Comparison of ENCODE assay signal across 14 cellular contexts in genomic region chr5:88671808-88672499, GRCh38.
A peak's percentile ranks its signal among the peaks of the same experiment; 100 is the strongest.
DNase-seq lines count a peak whose midpoint lies in the region; ATAC-seq and TF ChIP-seq lines count a peak whose summit lies in the region.
"Had no signal": no experiment of that assay in that cellular context is flagged by ENCODE, and none has a peak within 500 bp of the region (broad histone marks: within the 10 kb centered on the region; RNA-seq: fewer than 3 reads in every experiment).

No MANE protein-coding gene starts in this region.

- peak; percentile 59 for DNase-seq in activated CD4-positive, alpha-beta T cell treated with anti-CD3 and anti-CD28 coated beads, Interleukin-2, amount 10 ng/mL, durations not matched to agents 24 days and 14 days
- no peak for DNase-seq in activated CD4-positive, alpha-beta T cell treated with anti-CD3 and anti-CD28 coated beads for 36 hours
- DNase-seq in SJCRH30, result peak in 1 of 2 experiments; percentile 60
- no peak for DNase-seq in glutamatergic neuron
- DNase-seq in stimulated activated naive B cell treated with anti-CD40 and anti-IgM and Interleukin-4, amounts not matched to agents 10 μg/mL and 1 μg/mL and 100 μg/mL, for 72 hours, result no peak
- no peak for DNase-seq in HUDEP-2 (lab: John Stamatoyannopoulos, UW; ENCODE audit: unreplicated experiment in 76 of 76)
- DNase-seq in effector memory CD8-positive, alpha-beta T cell, result no peak
- no peak for DNase-seq in EL
- DNase-seq: ACHN, DMS79 treated with DMSO at 0.1 percent for 48 hours, mammary epithelial cell, SW 1271 had no signal

- H3K4me1 ChIP-seq in SJCRH30, result peaks cover 4% of the 10 kb centered on the region; the same call in 1 of the 2 replicates

- H3K27ac Mint-ChIP-seq in activated CD4-positive, alpha-beta T cell treated with anti-CD3 and anti-CD28 coated beads, Interleukin-2, amount 10 ng/mL, durations not matched to agents 24 days and 14 days, result no peak overlapping the region
- no peak overlapping the region for H3K27ac Mint-ChIP-seq in activated CD4-positive, alpha-beta T cell treated with anti-CD3 and anti-CD28 coated beads for 36 hours
- peak overlapping the region; percentile 70 for H3K27ac Mint-ChIP-seq in glutamatergic neuron (ENCODE audit: unreplicated experiment)
- peak overlapping the region; percentile 31 for H3K27ac Mint-ChIP-seq in stimulated activated naive B cell treated with anti-CD40 and anti-IgM and Interleukin-4, amounts not matched to agents 10 μg/mL and 1 μg/mL and 100 μg/mL, for 72 hours
- H3K27ac Mint-ChIP-seq in effector memory CD8-positive, alpha-beta T cell, result peak overlapping the region in 1 of 2 donors; percentile 15
- H3K27ac Mint-ChIP-seq: activated naive CD4-positive, alpha-beta T cell treated with anti-CD3 and anti-CD28 coated beads, Interleukin-2, amount 50 U/mL, for 24 hours had no signal

- no peaks in the 10 kb centered on the region for H3K9me3 ChIP-seq in SJCRH30 (replicated peaks)
- H3K9me3 ChIP-seq: gastroesophageal sphincter had no signal

- no peak for TF ChIP-seq CTCF in glutamatergic neuron (IDR thresholded peaks at IDR 0.05; ENCODE audit: partially characterized antibody, unreplicated experiment)

- H3K4me3 Mint-ChIP-seq in activated CD4-positive, alpha-beta T cell treated with anti-CD3 and anti-CD28 coated beads, Interleukin-2, amount 10 ng/mL, durations not matched to agents 24 days and 14 days, result no peak overlapping the region
- H3K4me3 Mint-ChIP-seq in activated CD4-positive, alpha-beta T cell treated with anti-CD3 and anti-CD28 coated beads for 36 hours, result no peak overlapping the region
- peak overlapping the region; percentile 93 for H3K4me3 Mint-ChIP-seq in glutamatergic neuron (ENCODE audit: unreplicated experiment)
- no peak overlapping the region for H3K4me3 Mint-ChIP-seq in stimulated activated naive B cell treated with anti-CD40 and anti-IgM and Interleukin-4, amounts not matched to agents 10 μg/mL and 1 μg/mL and 100 μg/mL, for 72 hours
- H3K4me3 Mint-ChIP-seq in effector memory CD8-positive, alpha-beta T cell, result peak overlapping the region in 1 of 2 donors; percentile 48
- H3K4me3 Mint-ChIP-seq: activated naive CD4-positive, alpha-beta T cell treated with anti-CD3 and anti-CD28 coated beads, Interleukin-2, amount 50 U/mL, for 24 hours had no signal

- CTCF ChIA-PET in activated CD4-positive, alpha-beta T cell treated with anti-CD3 and anti-CD28 coated beads for 36 hours (lab: Charles Lee), result interaction anchor here (1.2 to 1.4 kb wide), 4 partner anchors 9 to 891 kb away, joined by 3 read pairs; no protein-coding TSS in a partner anchor

- H3K27me3 ChIP-seq in SJCRH30, result no peaks in the 10 kb centered on the region

- POLR2A ChIA-PET in activated CD4-positive, alpha-beta T cell treated with anti-CD3 and anti-CD28 coated beads for 36 hours (lab: Charles Lee), result no interaction called here

- H3K27ac ChIP-seq in SJCRH30, result peak overlapping the region; percentile 97; the same call in 1 of the 2 replicates

- ATAC-seq in activated CD4-positive, alpha-beta T cell treated with anti-CD3 and anti-CD28 coated beads for 36 hours, result no peak
- no peak for ATAC-seq in stimulated activated naive B cell treated with anti-CD40 and anti-IgM and Interleukin-4, amounts not matched to agents 10 μg/mL and 1 μg/mL and 100 μg/mL, for 72 hours (replicated peaks)
- no peak for ATAC-seq in effector memory CD8-positive, alpha-beta T cell (replicated peaks)
- ATAC-seq: gastroesophageal sphincter had no signal

- peaks cover 81% of the 10 kb centered on the region for H3K27me3 Mint-ChIP-seq in activated CD4-positive, alpha-beta T cell treated with anti-CD3 and anti-CD28 coated beads, Interleukin-2, amount 10 ng/mL, durations not matched to agents 24 days and 14 days
- H3K27me3 Mint-ChIP-seq in activated CD4-positive, alpha-beta T cell treated with anti-CD3 and anti-CD28 coated beads for 36 hours, result peaks cover 78% of the 10 kb centered on the region
- H3K27me3 Mint-ChIP-seq in glutamatergic neuron (ENCODE audit: unreplicated experiment), result peaks cover 20% of the 10 kb centered on the region
- peaks cover 74 to 78% of the 10 kb centered on the region in 2 donors for H3K27me3 Mint-ChIP-seq in stimulated activated naive B cell treated with anti-CD40 and anti-IgM and Interleukin-4, amounts not matched to agents 10 μg/mL and 1 μg/mL and 100 μg/mL, for 72 hours
- peaks cover 87 to 89% of the 10 kb centered on the region in 2 donors for H3K27me3 Mint-ChIP-seq in effector memory CD8-positive, alpha-beta T cell

- H3K36me3 Mint-ChIP-seq in activated CD4-positive, alpha-beta T cell treated with anti-CD3 and anti-CD28 coated beads, Interleukin-2, amount 10 ng/mL, durations not matched to agents 24 days and 14 days (ENCODE audit: low read depth), result peaks cover 2% of the 10 kb centered on the region
- peaks cover 7% of the 10 kb centered on the region for H3K36me3 Mint-ChIP-seq in activated CD4-positive, alpha-beta T cell treated with anti-CD3 and anti-CD28 coated beads for 36 hours (ENCODE audit: low read depth)
- no peaks in the 10 kb centered on the region for H3K36me3 Mint-ChIP-seq in glutamatergic neuron (ENCODE audit: unreplicated experiment)
- peaks cover 8 to 10% of the 10 kb centered on the region in 2 donors for H3K36me3 Mint-ChIP-seq in stimulated activated naive B cell treated with anti-CD40 and anti-IgM and Interleukin-4, amounts not matched to agents 10 μg/mL and 1 μg/mL and 100 μg/mL, for 72 hours
- H3K36me3 Mint-ChIP-seq in effector memory CD8-positive, alpha-beta T cell (ENCODE audit: insufficient read depth), result peaks cover 28% of the 10 kb centered on the region

- peaks cover 19% of the 10 kb centered on the region for H3K9me3 Mint-ChIP-seq in activated CD4-positive, alpha-beta T cell treated with anti-CD3 and anti-CD28 coated beads, Interleukin-2, amount 10 ng/mL, durations not matched to agents 24 days and 14 days
- no peaks in the 10 kb centered on the region for H3K9me3 Mint-ChIP-seq in activated CD4-positive, alpha-beta T cell treated with anti-CD3 and anti-CD28 coated beads for 36 hours (ENCODE audit: low read depth)
- H3K9me3 Mint-ChIP-seq in glutamatergic neuron (ENCODE audit: unreplicated experiment), result peaks cover 36% of the 10 kb centered on the region
- H3K9me3 Mint-ChIP-seq in stimulated activated naive B cell treated with anti-CD40 and anti-IgM and Interleukin-4, amounts not matched to agents 10 μg/mL and 1 μg/mL and 100 μg/mL, for 72 hours, result peaks cover 0 to 8% of the 10 kb centered on the region in 2 donors
- H3K9me3 Mint-ChIP-seq in effector memory CD8-positive, alpha-beta T cell, result peaks cover 0 to 1% of the 10 kb centered on the region in 2 donors

- H3K36me3 ChIP-seq in SJCRH30, result peaks cover 4% of the 10 kb centered on the region
- H3K36me3 ChIP-seq: gastroesophageal sphincter had no signal

- intact Hi-C loops in activated CD4-positive, alpha-beta T cell treated with anti-CD3 and anti-CD28 coated beads, Interleukin-2, amount 10 ng/mL, durations not matched to agents 24 days and 14 days (cut with micrococcal nuclease), result no loop called here
- intact Hi-C loops in activated CD4-positive, alpha-beta T cell treated with anti-CD3 and anti-CD28 coated beads for 36 hours (cut with DNase I, micrococcal nuclease), result no loop called here

- peak overlapping the region; percentile 72 for H3K4me3 ChIP-seq in SJCRH30

- H3K4me1 Mint-ChIP-seq in activated CD4-positive, alpha-beta T cell treated with anti-CD3 and anti-CD28 coated beads, Interleukin-2, amount 10 ng/mL, durations not matched to agents 24 days and 14 days, result peaks cover 21% of the 10 kb centered on the region
- H3K4me1 Mint-ChIP-seq in activated CD4-positive, alpha-beta T cell treated with anti-CD3 and anti-CD28 coated beads for 36 hours, result peaks cover 36% of the 10 kb centered on the region
- H3K4me1 Mint-ChIP-seq in glutamatergic neuron (ENCODE audit: low read depth, unreplicated experiment), result peaks cover 47% of the 10 kb centered on the region
- peaks cover 25 to 53% of the 10 kb centered on the region in 2 donors for H3K4me1 Mint-ChIP-seq in stimulated activated naive B cell treated with anti-CD40 and anti-IgM and Interleukin-4, amounts not matched to agents 10 μg/mL and 1 μg/mL and 100 μg/mL, for 72 hours
- peaks cover 25 to 30% of the 10 kb centered on the region in 2 donors for H3K4me1 Mint-ChIP-seq in effector memory CD8-positive, alpha-beta T cell (ENCODE audit: low read depth in 2 of 2)

Comparison
In these comparisons a context has a peak if more than half of its experiments do, and no peak if none do; other contexts are left out.
1. H3K27ac Mint-ChIP-seq: peak in glutamatergic neuron (single experiment) and stimulated activated naive B cell treated with anti-CD40 and anti-IgM and Interleukin-4, amounts not matched to agents 10 μg/mL and 1 μg/mL and 100 μg/mL, for 72 hours (single experiment); none in activated CD4-positive, alpha-beta T cell treated with anti-CD3 and anti-CD28 coated beads, Interleukin-2, amount 10 ng/mL, durations not matched to agents 24 days and 14 days (single experiment) and activated CD4-positive, alpha-beta T cell treated with anti-CD3 and anti-CD28 coated beads for 36 hours (single experiment).